In the genomic region with DNA sequence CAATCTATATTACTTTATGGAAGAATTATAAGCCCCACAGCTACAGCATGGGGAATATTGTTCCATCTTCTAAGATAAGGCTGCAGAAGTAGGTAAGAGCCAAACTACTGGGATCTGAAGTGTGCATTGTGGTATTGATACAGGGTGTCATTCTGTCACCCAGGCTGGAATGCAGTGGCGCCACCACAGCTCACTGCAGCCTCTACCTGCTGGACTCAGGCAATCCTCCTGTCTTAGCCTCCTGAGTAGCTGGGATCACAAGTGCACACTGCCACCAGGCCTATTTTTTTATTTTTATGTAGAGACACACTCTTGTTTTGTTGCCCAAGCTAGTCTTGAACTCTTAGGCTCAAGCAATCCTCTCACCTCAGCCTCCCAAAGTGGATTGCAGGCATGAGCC, we compare ENCODE assay signal across 29 cellular contexts.
"Had no signal": no experiment of that assay in that cellular context is flagged by ENCODE, and none has a peak within 500 bp of the region (broad histone marks: within the 10 kb centered on the region; RNA-seq: fewer than 3 reads in every experiment).

No MANE protein-coding gene starts in this region.

- H3K4me3 ChIP-seq: left lung, lower lobe of right lung, pancreas, prostate gland, skin epidermis, tibial nerve, vagina had no signal

- H3K36me3 ChIP-seq: pancreas, prostate gland, vagina had no signal

- H3K27ac ChIP-seq: left lung, lower lobe of right lung, pancreas, prostate gland, skin epidermis, tibial nerve, vagina had no signal

- H3K9me3 Mint-ChIP-seq: nephron; neural crest cell; stimulated activated naive B cell treated with anti-CD40 and anti-IgM and Interleukin-4, amounts not matched to agents 10 μg/mL and 1 μg/mL and 100 μg/mL, for 72 hours; stimulated activated naive CD8-positive, alpha-beta T cell treated with anti-CD3 and anti-CD28 coated beads, Interleukin-15, amount 100 ng/mL, for 72 hours had no signal

- H3K36me3 Mint-ChIP-seq: type B pancreatic cell had no signal

- H3K4me3 Mint-ChIP-seq: naive thymus-derived CD8-positive, alpha-beta T cell; nephron; neural crest cell; stimulated activated naive B cell treated with anti-CD40 and anti-IgM and Interleukin-4, amounts not matched to agents 10 μg/mL and 1 μg/mL and 100 μg/mL, for 72 hours; stimulated activated naive CD8-positive, alpha-beta T cell treated with anti-CD3 and anti-CD28 coated beads, Interleukin-15, amount 100 ng/mL, for 72 hours; type B pancreatic cell had no signal

- ATAC-seq: left cardiac atrium; left lung; lower lobe of right lung; naive thymus-derived CD8-positive, alpha-beta T cell; right cardiac atrium; sciatic nerve; stimulated activated naive B cell treated with anti-CD40 and anti-IgM and Interleukin-4, amounts not matched to agents 10 μg/mL and 1 μg/mL and 100 μg/mL, for 72 hours; stimulated activated naive CD8-positive, alpha-beta T cell treated with anti-CD3 and anti-CD28 coated beads, Interleukin-15, amount 100 ng/mL, for 72 hours had no signal

- H3K9me3 ChIP-seq: left lung, lower lobe of right lung, pancreas, prostate gland, tibial nerve, vagina had no signal

- FAIRE-seq: keratinocyte, pancreas had no signal

- H3K4me1 ChIP-seq: left lung, lower lobe of right lung, pancreas, prostate gland, tibial nerve, vagina had no signal

- H3K27me3 ChIP-seq: left lung, pancreas, tibial nerve, vagina had no signal

- H3K27ac Mint-ChIP-seq: nephron; stimulated activated naive B cell treated with anti-CD40 and anti-IgM and Interleukin-4, amounts not matched to agents 10 μg/mL and 1 μg/mL and 100 μg/mL, for 72 hours; stimulated activated naive CD8-positive, alpha-beta T cell treated with anti-CD3 and anti-CD28 coated beads, Interleukin-15, amount 100 ng/mL, for 72 hours; type B pancreatic cell had no signal

- H3K4me1 Mint-ChIP-seq: naive thymus-derived CD8-positive, alpha-beta T cell; nephron; neural crest cell; stimulated activated naive B cell treated with anti-CD40 and anti-IgM and Interleukin-4, amounts not matched to agents 10 μg/mL and 1 μg/mL and 100 μg/mL, for 72 hours; stimulated activated naive CD8-positive, alpha-beta T cell treated with anti-CD3 and anti-CD28 coated beads, Interleukin-15, amount 100 ng/mL, for 72 hours had no signal

- DNase-seq: hippocampal formation; kidney glomerular epithelial cell; left cardiac atrium; left lung; lower lobe of right lung; mammary epithelial cell; mesenchymal stem cell; naive thymus-derived CD8-positive, alpha-beta T cell; nucleus accumbens; pancreas; posterior cingulate gyrus; retina; right cardiac atrium; stimulated activated CD4-positive, alpha-beta T cell treated with anti-CD3 and anti-CD28 coated beads, Interleukin-12 subunit alpha, Interleukin-12 subunit beta, amount 100 ng/mL, for 4 hours; stimulated activated CD4-positive, alpha-beta T cell treated with anti-CD3 and anti-CD28 coated beads, Interleukin-15, amount 100 ng/mL, for 24 hours; stimulated activated CD4-positive, alpha-beta T cell treated with anti-CD3 and anti-CD28 coated beads, Interleukin-2, amount 100 ng/mL, for 24 hours; stimulated activated CD4-positive, alpha-beta T cell treated with anti-CD3 and anti-CD28 coated beads, Interleukin-4, amount 100 ng/mL, for 1 hour; stimulated activated naive B cell treated with anti-CD40 and anti-IgM and Interleukin-4, amounts not matched to agents 10 μg/mL and 1 μg/mL and 100 μg/mL, for 72 hours; stimulated activated naive CD8-positive, alpha-beta T cell treated with anti-CD3 and anti-CD28 coated beads, Interleukin-15, amount 100 ng/mL, for 72 hours; substantia nigra had no signal

- H3K27me3 Mint-ChIP-seq: naive thymus-derived CD8-positive, alpha-beta T cell; stimulated activated naive B cell treated with anti-CD40 and anti-IgM and Interleukin-4, amounts not matched to agents 10 μg/mL and 1 μg/mL and 100 μg/mL, for 72 hours; stimulated activated naive CD8-positive, alpha-beta T cell treated with anti-CD3 and anti-CD28 coated beads, Interleukin-15, amount 100 ng/mL, for 72 hours; type B pancreatic cell had no signal
